Comparison of ENCODE assay signal across 8 cellular contexts in genomic region chr16:65745-66144, GRCh38. TPM values are rescaled to one million over a fixed set of nuclear protein-coding genes. Genes with fewer than 3 reads are reported as not detected.
DNase-seq lines count a peak whose midpoint lies in the region; ATAC-seq and TF ChIP-seq lines count a peak whose summit lies in the region.

No MANE protein-coding gene starts in this region.

- intact Hi-C loops in activated CD4-positive, alpha-beta T cell treated with anti-CD3 and anti-CD28 coated beads, Interleukin-2, amount 10 ng/mL, durations not matched to agents 24 days and 14 days (cut with micrococcal nuclease) = loop anchor here (1.0 kb wide), 2 partner anchors 32 to 297 kb away; no protein-coding TSS in a partner anchor

- no peak overlapping the region for H3K27ac Mint-ChIP-seq in activated CD4-positive, alpha-beta T cell treated with anti-CD3 and anti-CD28 coated beads, Interleukin-2, amount 10 ng/mL, durations not matched to agents 24 days and 14 days

- no peak overlapping the region for H3K4me3 Mint-ChIP-seq in activated CD4-positive, alpha-beta T cell treated with anti-CD3 and anti-CD28 coated beads, Interleukin-2, amount 10 ng/mL, durations not matched to agents 24 days and 14 days

- H3K9me3 Mint-ChIP-seq in activated CD4-positive, alpha-beta T cell treated with anti-CD3 and anti-CD28 coated beads, Interleukin-2, amount 10 ng/mL, durations not matched to agents 24 days and 14 days = no peaks in the 10 kb centered on the region

- H3K36me3 ChIP-seq in liver (ENCODE audit: control insufficient read depth in 4 of 4, insufficient read depth in 3 of 4, low read depth in 1 of 4, low read length in 3 of 4) = peaks cover 0 to 3% (median 0%) of the 10 kb centered on the region in 4 donors

- H3K36me3 Mint-ChIP-seq in activated CD4-positive, alpha-beta T cell treated with anti-CD3 and anti-CD28 coated beads, Interleukin-2, amount 10 ng/mL, durations not matched to agents 24 days and 14 days (ENCODE audit: low read depth) = no peaks in the 10 kb centered on the region

- TF ChIP-seq RAD21 in liver (IDR thresholded peaks at IDR 0.05) = peak; percentile 95 to 98

- no peak overlapping the region for H3K27ac ChIP-seq in liver (ENCODE audit: low read depth in 1 of 2, low read length in 2 of 2)

- peak; percentile 97 for TF ChIP-seq CTCF in liver (IDR thresholded peaks at IDR 0.05; ENCODE audit: low read depth, low read length, missing input control)

- no peak overlapping the region for H3K4me3 ChIP-seq in liver (ENCODE audit: low read depth in 1 of 3, low read length in 3 of 3)

- H3K9me3 ChIP-seq in liver (ENCODE audit: control insufficient read depth in 4 of 4, low read length in 3 of 4) = no peaks in the 10 kb centered on the region

- POLR2A ChIA-PET in HEK293T (lab: Yijun Ruan, JAX) = interaction anchor here (0.7 to 8.3 kb wide), 7 partner anchors 10 to 42 kb away, joined by 3 to 31 read pairs (median 4); partner anchors contain the start of genes MPG, POLR3K and SNRNP25

- no peak for ATAC-seq in GM21367 (IDR thresholded peaks at IDR 0.05; ENCODE audit: unreplicated experiment)

- CTCF ChIA-PET in HEK293T (lab: Yijun Ruan, JAX) = interaction anchor here (0.8 to 9.2 kb wide), 11 partner anchors 9 to 296 kb away, joined by 3 to 130 read pairs (median 4); partner anchors contain the start of gene POLR3K

- peaks cover 2 to 21% (median 9%) of the 10 kb centered on the region in 4 donors for H3K4me1 ChIP-seq in liver (ENCODE audit: control insufficient read depth in 4 of 4, insufficient read depth in 4 of 4, low read length in 3 of 4)

- H3K27me3 Mint-ChIP-seq in activated CD4-positive, alpha-beta T cell treated with anti-CD3 and anti-CD28 coated beads, Interleukin-2, amount 10 ng/mL, durations not matched to agents 24 days and 14 days = peaks cover 12% of the 10 kb centered on the region

- WGBS in liver = 18% methylated on average over 17 of the region's 17 CpGs

- no peaks in the 10 kb centered on the region for H3K27me3 ChIP-seq in liver (ENCODE audit: control insufficient read depth in 4 of 4, insufficient read depth in 4 of 4, low read length in 3 of 4)

- peak; percentile 89 for DNase-seq in CD1c-positive myeloid dendritic cell (ENCODE audit: extremely low spot score)
- DNase-seq in HEK293T (ENCODE audit: extremely low spot score) = peak; percentile 85
- peak; percentile 46 for DNase-seq in NCI-H510A treated with DMSO at 0.1 percent for 48 hours (lab: John Stamatoyannopoulos, UW)
- peak; percentile 96 for DNase-seq in activated CD4-positive, alpha-beta T cell treated with anti-CD3 and anti-CD28 coated beads, Interleukin-2, amount 10 ng/mL, durations not matched to agents 24 days and 14 days
- peak; percentile 86 for DNase-seq in cerebellum (ENCODE audit: low spot score)
- peak; percentile 45 to 82 (median 75) for DNase-seq in stimulated activated CD4-positive, alpha-beta T cell treated with anti-CD3 and anti-CD28 coated beads, TNF-alpha, amount 100 ng/mL, for 1 hour (ENCODE audit: low read depth in 3 of 3, low spot score in 1 of 3)

- H3K4me1 Mint-ChIP-seq in activated CD4-positive, alpha-beta T cell treated with anti-CD3 and anti-CD28 coated beads, Interleukin-2, amount 10 ng/mL, durations not matched to agents 24 days and 14 days = peaks cover 5% of the 10 kb centered on the region

- no peak overlapping the region for H3K9ac ChIP-seq in liver (ENCODE audit: low read depth in 1 of 2, low read length in 2 of 2)

TF ChIP-seq in HEK293T, 16 proteins besides CTCF, POLR2A, EP300 and RAD21:
- TF ChIP-seq SP1 (IDR thresholded peaks at IDR 0.05) = no peak
- no peak for TF ChIP-seq LEF1 (IDR thresholded peaks at IDR 0.05; ENCODE audit: borderline replicate concordance)
- TF ChIP-seq ZNF384 (IDR thresholded peaks at IDR 0.05) = no peak
- no peak for TF ChIP-seq ELF4 (IDR thresholded peaks at IDR 0.05)

TF ChIP-seq in liver, 16 proteins besides CTCF, POLR2A, EP300 and RAD21:
- no peak for TF ChIP-seq RXRA (IDR thresholded peaks at IDR 0.05)
- TF ChIP-seq, protein P1, sequence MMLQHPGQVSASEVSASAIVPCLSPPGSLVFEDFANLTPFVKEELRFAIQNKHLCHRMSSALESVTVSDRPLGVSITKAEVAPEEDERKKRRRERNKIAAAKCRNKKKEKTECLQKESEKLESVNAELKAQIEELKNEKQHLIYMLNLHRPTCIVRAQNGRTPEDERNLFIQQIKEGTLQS (IDR thresholded peaks at IDR 0.05) = no peak
- no peak for TF ChIP-seq GABPA (IDR thresholded peaks at IDR 0.05 in 1 of 2, conservative IDR thresholded peaks at IDR 0.05 in 1 of 2)
- no peak for TF ChIP-seq FOXA2 (IDR thresholded peaks at IDR 0.05)
- no peak for TF ChIP-seq HNF4A (conservative IDR thresholded peaks at IDR 0.05)
TF ChIP-seq in liver: peak in this region for 0.

RNA-seq across cellular contexts. Expression of gene RHBDF1, which starts 6.7 kb away (rescaled TPM):
- 0.26 and 0.76 TPM in 2 replicates for total RNA-seq in activated CD4-positive, alpha-beta T cell treated with anti-CD3 and anti-CD28 coated beads, Interleukin-2, amount 10 ng/mL, durations not matched to agents 24 days and 14 days
- 5.3 TPM for total RNA-seq in cerebellum
- 1 to 10 TPM; 2.1 to 6.2 TPM for total RNA-seq in liver
- 1 to 10 TPM; 1.8 to 4.9 TPM for polyA plus RNA-seq in liver

RNA-seq across cellular contexts. Expression of gene SNRNP25, which starts 12.1 kb away (rescaled TPM):
- total RNA-seq in activated CD4-positive, alpha-beta T cell treated with anti-CD3 and anti-CD28 coated beads, Interleukin-2, amount 10 ng/mL, durations not matched to agents 24 days and 14 days = 97.7 and 99.9 TPM in 2 replicates
- total RNA-seq in cerebellum (13.0 TPM), liver (10 to 100 TPM; 15.1 to 17.3 TPM)
- polyA plus RNA-seq in liver = 10 to 100 TPM; 18.1 to 22.2 TPM

RNA-seq across cellular contexts. Expression of gene MPG, which starts 12.3 kb away (rescaled TPM):
- 68.4 and 72.6 TPM in 2 replicates for total RNA-seq in activated CD4-positive, alpha-beta T cell treated with anti-CD3 and anti-CD28 coated beads, Interleukin-2, amount 10 ng/mL, durations not matched to agents 24 days and 14 days
- 27.5 TPM for total RNA-seq in cerebellum
- 10 to 100 TPM; 25.4 to 84.1 TPM for total RNA-seq in liver
- 10 to 100 TPM; 33.8 to 41.3 TPM for polyA plus RNA-seq in liver

RNA-seq across cellular contexts. Expression of gene POLR3K, which starts 12.3 kb away (rescaled TPM):
- 88.9 and 89.8 TPM in 2 replicates for total RNA-seq in activated CD4-positive, alpha-beta T cell treated with anti-CD3 and anti-CD28 coated beads, Interleukin-2, amount 10 ng/mL, durations not matched to agents 24 days and 14 days
- 3.4 TPM for total RNA-seq in cerebellum
- 1 to 10 TPM; 2.8 to 8.3 TPM for total RNA-seq in liver
- polyA plus RNA-seq in liver = 1 to 10 TPM; 6.5 to 9.8 TPM

Comparison
In these comparisons a context has a peak if more than half of its experiments do, and no peak if none do; other contexts are left out.
1. DNase-seq: peak in every context shown above with its lines; median percentile 96 in activated CD4-positive, alpha-beta T cell treated with anti-CD3 and anti-CD28 coated beads, Interleukin-2, amount 10 ng/mL, durations not matched to agents 24 days and 14 days; 89 in CD1c-positive myeloid dendritic cell; 86 in cerebellum; 85 in HEK293T; 75 in stimulated activated CD4-positive, alpha-beta T cell treated with anti-CD3 and anti-CD28 coated beads, TNF-alpha, amount 100 ng/mL, for 1 hour; 46 in NCI-H510A treated with DMSO at 0.1 percent for 48 hours.